In the genomic region with DNA sequence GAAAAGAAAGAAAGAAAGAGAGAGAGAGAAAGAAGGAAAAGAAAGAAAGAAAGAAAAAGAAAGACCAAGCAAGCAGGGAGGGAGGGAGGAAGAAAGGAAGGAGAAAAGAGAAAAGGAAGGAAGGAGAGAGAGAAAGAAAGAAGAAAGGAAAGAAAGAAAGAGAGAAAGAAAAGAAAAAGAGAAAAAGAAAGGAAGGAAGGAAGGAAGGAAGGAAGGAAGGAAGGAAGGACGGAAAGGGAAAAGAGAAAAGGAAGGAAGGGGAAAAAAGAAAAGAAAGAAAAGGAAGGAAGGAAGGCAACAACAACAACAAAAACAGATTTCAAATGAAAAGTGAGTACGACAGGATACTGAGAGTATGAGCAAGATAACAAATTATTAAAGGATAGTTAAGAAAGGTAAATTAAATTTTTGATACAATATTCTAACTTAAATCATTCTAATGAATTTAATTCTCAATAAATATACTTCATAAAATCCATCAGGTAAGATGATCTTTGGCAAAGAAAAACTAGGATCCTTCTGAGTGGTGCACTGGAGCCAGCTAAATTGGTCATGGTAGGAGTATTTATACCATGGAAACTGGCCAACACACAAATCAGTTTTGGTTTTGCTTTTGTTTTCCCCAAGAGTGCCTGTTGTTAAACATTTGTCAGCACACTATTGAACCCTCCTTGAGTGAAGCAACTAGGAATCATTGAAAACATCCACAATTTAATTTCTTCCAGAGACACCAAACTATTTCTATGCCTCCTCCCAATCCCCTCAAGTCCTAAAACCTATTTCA, we compare ENCODE assay signal across 8 cellular contexts. TPM values are rescaled to one million over a fixed set of nuclear protein-coding genes. Genes with fewer than 3 reads are reported as not detected.
DNase-seq lines count a peak whose midpoint lies in the region; ATAC-seq and TF ChIP-seq lines count a peak whose summit lies in the region.

No MANE protein-coding gene starts in this region.

- DNase-seq in BJ (ENCODE audit: low read depth) (peak; percentile 40), SK-N-SH (no peak), heart right ventricle (peak in 1 of 2 donors; percentile 24), vagina (ENCODE audit: extremely low spot score in 2 of 2) (no peak), SKM-1 treated with dmso at 0.1 percent for 144 hours (lab: John Stamatoyannopoulos, UW; ENCODE audit: unreplicated experiment) (no peak), OCI-LY7 (ENCODE audit: low spot score) (no peak)

- no peaks in the 10 kb centered on the region; the same call in 1 of the 2 replicates for H3K27me3 ChIP-seq in BJ (ENCODE audit: control insufficient read depth, insufficient read depth, low read length)
- H3K27me3 ChIP-seq in SK-N-SH (ENCODE audit: insufficient read depth), result no peaks in the 10 kb centered on the region
- H3K27me3 ChIP-seq in heart right ventricle, result no peaks in the 10 kb centered on the region
- no peaks in the 10 kb centered on the region for H3K27me3 ChIP-seq in vagina

- intact Hi-C loops in heart right ventricle (cut with DNase I) (no loop called here), vagina (cut with DNase I) (no loop called here), OCI-LY7 (cut with micrococcal nuclease; ENCODE audit: unreplicated experiment) (no loop called here)

- H3K9ac ChIP-seq in SK-N-SH, result no peak overlapping the region

- H3K79me2 ChIP-seq in SK-N-SH (ENCODE audit: insufficient read depth) (no peaks in the 10 kb centered on the region), OCI-LY7 (ENCODE audit: insufficient read depth, low read depth, low read length) (no peaks in the 10 kb centered on the region)

- H3K9me2 ChIP-seq in SK-N-SH (no peaks in the 10 kb centered on the region), OCI-LY7 (ENCODE audit: insufficient read depth, low read length) (no peaks in the 10 kb centered on the region)

- ATAC-seq in GM19035 (IDR thresholded peaks at IDR 0.05; ENCODE audit: unreplicated experiment) (peak; percentile 86), HG03196 (IDR thresholded peaks at IDR 0.05; ENCODE audit: unreplicated experiment) (peak; percentile 86), heart right ventricle (peak in 6 of 8 donors; percentile 70 to 83 (median 78))

- WGBS in SK-N-SH (ENCODE audit: low lambda C conversion rate), result 83% methylated on average over 2 of the region's 2 CpGs
- 67 to 77% methylated on average over 2 of the region's 2 CpGs for WGBS in heart right ventricle, 2 donors

- H3K9me3 ChIP-seq in SK-N-SH (no peaks in the 10 kb centered on the region), heart right ventricle (no peaks in the 10 kb centered on the region), vagina (no peaks in the 10 kb centered on the region), OCI-LY7 (ENCODE audit: low read length) (no peaks in the 10 kb centered on the region)

- no peak overlapping the region for H3K4me3 ChIP-seq in BJ (ENCODE audit: low read depth, low read length)
- H3K4me3 ChIP-seq in SK-N-SH (ENCODE audit: low read depth in 2 of 2, low read length in 1 of 2), result peak overlapping the region in 1 of 2 experiments; percentile 37; a peak in 1 of 4 replicates
- no peak overlapping the region for H3K4me3 ChIP-seq in heart right ventricle
- no peak overlapping the region for H3K4me3 ChIP-seq in vagina
- H3K4me3 ChIP-seq in OCI-LY7 (ENCODE audit: low read depth, low read length, poor library complexity, severe bottlenecking), result no peak overlapping the region

- H3K27ac ChIP-seq in SK-N-SH (ENCODE audit: low read depth in 2 of 2, low read length in 1 of 2) (peak overlapping the region in 1 of 2 experiments; percentile 46; a peak in 1 of 4 replicates), heart right ventricle (peak overlapping the region in 7 of 10 donors; percentile 1 to 37 (median 23)), vagina (peak overlapping the region; percentile 30), OCI-LY7 (ENCODE audit: low read depth, low read length, poor library complexity, severe bottlenecking) (no peak overlapping the region)

- CTCF ChIA-PET in BJ (lab: Yijun Ruan, JAX) (interaction anchor here (1.4 kb wide), 1 partner anchor 56 kb away, joined by 3 read pairs; the partner anchor contains the start of gene DYRK2), SK-N-SH (lab: Yijun Ruan, JAX) (interaction anchor here (0.6 kb wide), 1 partner anchor 9 kb away, joined by 3 read pairs; no protein-coding TSS in a partner anchor), OCI-LY7 (lab: Charles Lee; ENCODE audit: unreplicated experiment) (no interaction called here)

- BruUV-seq in OCI-LY7 (replicated peaks; lab: Mats Ljungman, UMichigan), result no TSS peak

- H3K36me3 ChIP-seq in BJ (ENCODE audit: control insufficient read depth, insufficient read depth, low read length) (no peaks in the 10 kb centered on the region), SK-N-SH (replicated peaks in 1 of 2; ENCODE audit: control insufficient read depth in 1 of 2, insufficient read depth in 2 of 2, low read length in 1 of 2) (no peaks in the 10 kb centered on the region), heart right ventricle (no peaks in the 10 kb centered on the region), vagina (no peaks in the 10 kb centered on the region), OCI-LY7 (ENCODE audit: insufficient read depth, low read length) (no peaks in the 10 kb centered on the region)

- no peak for TF ChIP-seq CTCF in BJ (IDR thresholded peaks at IDR 0.05; ENCODE audit: insufficient read depth, low read depth, low read length)
- no peak for TF ChIP-seq CTCF in SK-N-SH (IDR thresholded peaks at IDR 0.05)
- no peak for TF ChIP-seq CTCF in heart right ventricle (IDR thresholded peaks at IDR 0.05)
- TF ChIP-seq CTCF in vagina (IDR thresholded peaks at IDR 0.05), result no peak
- TF ChIP-seq CTCF in OCI-LY7 (conservative IDR thresholded peaks at IDR 0.05; ENCODE audit: low read length), result no peak

- peak overlapping the region; percentile 33 for H2AFZ ChIP-seq in SK-N-SH (ENCODE audit: low read depth)
- no peak overlapping the region for H2AFZ ChIP-seq in OCI-LY7 (ENCODE audit: low read length)

- H3K4me1 ChIP-seq in SK-N-SH (ENCODE audit: control insufficient read depth in 1 of 2, insufficient read depth in 2 of 2, low read depth in 1 of 2, low read length in 1 of 2) (peaks cover 0 to 7% of the 10 kb centered on the region in 2 experiments; a peak in 2 of 4 replicates), heart right ventricle (peaks cover 0 to 33% (median 10%) of the 10 kb centered on the region in 9 donors), vagina (peaks cover 21% of the 10 kb centered on the region), OCI-LY7 (ENCODE audit: insufficient read depth, low read length, poor library complexity, severe bottlenecking) (no peaks in the 10 kb centered on the region)

- H3K4me2 ChIP-seq in SK-N-SH (peak overlapping the region; percentile 40), OCI-LY7 (ENCODE audit: low read length) (no peak overlapping the region)

- H4K20me1 ChIP-seq in SK-N-SH (ENCODE audit: insufficient read depth), result no peaks in the 10 kb centered on the region
- H4K20me1 ChIP-seq in OCI-LY7 (ENCODE audit: insufficient read depth, low read length), result no peaks in the 10 kb centered on the region

- TF ChIP-seq EP300 in SK-N-SH (IDR thresholded peaks at IDR 0.05; ENCODE audit: borderline replicate concordance in 1 of 2, low read depth in 1 of 2, low read length in 1 of 2), result no peak

- TF ChIP-seq POLR2A in vagina (IDR thresholded peaks at IDR 0.05), result no peak

- POLR2A ChIA-PET in BJ (lab: Charles Lee), result no interaction called here
- POLR2A ChIA-PET in SK-N-SH (lab: Yijun Ruan, JAX), result no interaction called here
- POLR2A ChIA-PET in OCI-LY7 (lab: Charles Lee), result interaction anchor here (0.7 to 0.9 kb wide), 3 partner anchors 12 to 886 kb away, joined by 3 to 4 read pairs (median 3); no protein-coding TSS in a partner anchor

- no peak for TF ChIP-seq RAD21 in SK-N-SH (IDR thresholded peaks at IDR 0.05; ENCODE audit: low read length)

- H3F3A ChIP-seq in SK-N-SH (replicated peaks; ENCODE audit: insufficient read depth), result peaks cover 2% of the 10 kb centered on the region

TF ChIP-seq in SK-N-SH, 30 proteins besides CTCF, POLR2A, EP300 and RAD21:
- TF ChIP-seq YY1 (IDR thresholded peaks at IDR 0.05; ENCODE audit: low read depth) (no peak), RCOR1 (IDR thresholded peaks at IDR 0.05; ENCODE audit: low read length) (no peak), NFIC (IDR thresholded peaks at IDR 0.05; ENCODE audit: borderline replicate concordance) (peak; percentile 67), NRF1 (IDR thresholded peaks at IDR 0.05; ENCODE audit: low read depth, low read length) (no peak)
TF ChIP-seq in SK-N-SH: peak in this region for 1.

RNA-seq across cellular contexts. Expression of gene DYRK2, which starts 56.1 kb away (rescaled TPM):
- 33.0 and 38.4 TPM in 2 replicates for polyA plus RNA-seq in BJ (2011; rRNA removed)
- polyA minus RNA-seq in BJ (2011; rRNA and poly(A)+ RNA removed), result 59.9 and 69.2 TPM in 2 replicates
- polyA plus RNA-seq in SK-N-SH (2012; rRNA removed), result 48.8 and 54.2 TPM in 2 replicates
- polyA plus RNA-seq in SK-N-SH (2012; cell fraction: cytosol; rRNA removed), result 35.3 and 45.5 TPM in 2 replicates
- polyA plus RNA-seq in SK-N-SH (2012; cell fraction: nucleus; rRNA removed), result 55.0 and 64.4 TPM in 2 replicates
- 10 to 100 TPM; 30.0 to 55.8 (median 44.2) TPM for total RNA-seq in heart right ventricle
- 10 to 100 TPM in 1 of 2 donors, 1 to 10 TPM in 1; 6.4 to 10.1 TPM for polyA plus RNA-seq in heart right ventricle
- 16.2 TPM for total RNA-seq in vagina
- 25.3 and 30.6 TPM in 2 replicates for total RNA-seq in OCI-LY7 (2014; rRNA removed; shearing (Covaris generic))
- 31.5 and 32.3 TPM in 2 replicates for total RNA-seq in OCI-LY7 (2022)
